In the genomic region with DNA sequence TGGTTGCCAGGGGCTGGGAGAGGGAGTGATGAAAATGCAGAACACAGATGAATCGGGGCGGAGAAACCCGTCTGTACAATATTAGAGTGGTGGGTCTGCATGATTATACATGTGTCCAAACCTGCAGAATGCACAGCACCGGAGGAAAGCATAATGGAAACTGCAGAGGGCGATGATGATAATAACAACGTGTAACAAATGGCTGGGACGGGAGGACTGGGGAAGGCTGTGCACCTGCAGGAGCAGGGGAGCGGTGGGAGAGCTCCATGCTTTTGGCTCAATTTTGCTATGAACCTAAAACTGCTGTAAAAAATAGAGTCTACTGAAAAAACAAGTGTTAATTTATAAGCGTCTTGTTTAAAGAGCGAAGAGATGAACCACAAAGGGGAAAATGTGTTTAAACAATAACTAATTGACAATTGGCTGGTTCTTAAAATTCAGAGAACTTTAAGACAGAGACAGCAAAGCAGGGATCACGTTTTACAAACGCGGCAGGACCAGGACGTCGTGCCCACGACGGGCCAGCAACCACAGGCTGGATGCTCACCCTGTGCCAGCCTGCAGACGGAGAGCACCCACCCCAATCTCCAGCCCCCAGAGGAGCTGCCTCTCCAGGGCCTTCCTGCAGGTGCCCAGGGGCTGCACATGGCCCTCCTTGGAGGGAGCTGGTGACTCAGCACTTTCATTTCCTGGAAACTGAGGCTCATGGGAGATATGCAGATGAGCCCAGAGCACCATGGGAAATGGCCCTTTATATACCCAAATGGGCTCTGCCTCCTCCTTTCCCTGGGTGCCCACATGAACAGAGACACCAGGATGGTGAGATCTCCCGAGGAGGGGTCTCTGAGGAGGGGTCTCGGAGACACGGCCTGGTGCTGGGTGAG, we compare ENCODE assay signal across 1 cellular context.
TF ChIP-seq lines count a peak whose summit lies in the region.

A gene with protein sequence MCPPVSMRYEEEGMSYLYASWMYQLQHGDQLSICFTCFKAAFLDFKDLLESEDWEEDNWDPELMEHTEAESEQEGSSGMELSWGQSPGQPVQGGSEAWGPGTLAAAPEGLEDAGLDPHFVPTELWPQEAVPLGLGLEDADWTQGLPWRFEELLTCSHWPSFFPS (plus strand): TSS at position 781 of the 884 bp plus-strand sequence. CDS start 2,904 bp downstream, outside the sequence.

TF ChIP-seq in HepG2, 621 proteins besides CTCF, POLR2A, EP300 and RAD21 (continued from another document and continues in another):
- no peak for TF ChIP-seq ZNF572 (CRISPR knock-in tag; IDR thresholded peaks at IDR 0.05)
- TF ChIP-seq, protein P1, sequence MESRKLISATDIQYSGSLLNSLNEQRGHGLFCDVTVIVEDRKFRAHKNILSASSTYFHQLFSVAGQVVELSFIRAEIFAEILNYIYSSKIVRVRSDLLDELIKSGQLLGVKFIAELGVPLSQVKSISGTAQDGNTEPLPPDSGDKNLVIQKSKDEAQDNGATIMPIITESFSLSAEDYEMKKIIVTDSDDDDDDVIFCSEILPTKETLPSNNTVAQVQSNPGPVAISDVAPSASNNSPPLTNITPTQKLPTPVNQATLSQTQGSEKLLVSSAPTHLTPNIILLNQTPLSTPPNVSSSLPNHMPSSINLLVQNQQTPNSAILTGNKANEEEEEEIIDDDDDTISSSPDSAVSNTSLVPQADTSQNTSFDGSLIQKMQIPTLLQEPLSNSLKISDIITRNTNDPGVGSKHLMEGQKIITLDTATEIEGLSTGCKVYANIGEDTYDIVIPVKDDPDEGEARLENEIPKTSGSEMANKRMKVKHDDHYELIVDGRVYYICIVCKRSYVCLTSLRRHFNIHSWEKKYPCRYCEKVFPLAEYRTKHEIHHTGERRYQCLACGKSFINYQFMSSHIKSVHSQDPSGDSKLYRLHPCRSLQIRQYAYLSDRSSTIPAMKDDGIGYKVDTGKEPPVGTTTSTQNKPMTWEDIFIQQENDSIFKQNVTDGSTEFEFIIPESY (CRISPR knock-in tag; IDR thresholded peaks at IDR 0.05): 0 out of 2 replicates have a peak, but pooled peaks have one; percentile 13
- 0 out of 2 replicates have a peak, but pooled peaks have one; percentile 37 for TF ChIP-seq ELF4 (CRISPR knock-in tag; IDR thresholded peaks at IDR 0.05; ENCODE audit: borderline replicate concordance)
- TF ChIP-seq CHD4 (IDR thresholded peaks at IDR 0.05; ENCODE audit: borderline replicate concordance, low read length): no peak
- TF ChIP-seq, protein P2, sequence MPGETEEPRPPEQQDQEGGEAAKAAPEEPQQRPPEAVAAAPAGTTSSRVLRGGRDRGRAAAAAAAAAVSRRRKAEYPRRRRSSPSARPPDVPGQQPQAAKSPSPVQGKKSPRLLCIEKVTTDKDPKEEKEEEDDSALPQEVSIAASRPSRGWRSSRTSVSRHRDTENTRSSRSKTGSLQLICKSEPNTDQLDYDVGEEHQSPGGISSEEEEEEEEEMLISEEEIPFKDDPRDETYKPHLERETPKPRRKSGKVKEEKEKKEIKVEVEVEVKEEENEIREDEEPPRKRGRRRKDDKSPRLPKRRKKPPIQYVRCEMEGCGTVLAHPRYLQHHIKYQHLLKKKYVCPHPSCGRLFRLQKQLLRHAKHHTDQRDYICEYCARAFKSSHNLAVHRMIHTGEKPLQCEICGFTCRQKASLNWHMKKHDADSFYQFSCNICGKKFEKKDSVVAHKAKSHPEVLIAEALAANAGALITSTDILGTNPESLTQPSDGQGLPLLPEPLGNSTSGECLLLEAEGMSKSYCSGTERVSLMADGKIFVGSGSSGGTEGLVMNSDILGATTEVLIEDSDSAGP (CRISPR knock-in tag; IDR thresholded peaks at IDR 0.05; ENCODE audit: borderline replicate concordance): peak; percentile 41; the same call in 1 of the 2 replicates
- TF ChIP-seq SUZ12 (IDR thresholded peaks at IDR 0.05; ENCODE audit: low read depth, low read length): peak; percentile 32; the same call in 1 of the 2 replicates
- TF ChIP-seq SNAPC2 (CRISPR knock-in tag; IDR thresholded peaks at IDR 0.05): peak; percentile 96
- no peak for TF ChIP-seq GATA4 (IDR thresholded peaks at IDR 0.05; ENCODE audit: borderline replicate concordance, low read depth)
- no peak for TF ChIP-seq NR2F2 (IDR thresholded peaks at IDR 0.05; ENCODE audit: borderline replicate concordance, low read depth)
- TF ChIP-seq NFE2L2 (IDR thresholded peaks at IDR 0.05; ENCODE audit: low read length): peak; percentile 95
- no peak for TF ChIP-seq SP2 (CRISPR knock-in tag; IDR thresholded peaks at IDR 0.05)
- TF ChIP-seq, protein P3, sequence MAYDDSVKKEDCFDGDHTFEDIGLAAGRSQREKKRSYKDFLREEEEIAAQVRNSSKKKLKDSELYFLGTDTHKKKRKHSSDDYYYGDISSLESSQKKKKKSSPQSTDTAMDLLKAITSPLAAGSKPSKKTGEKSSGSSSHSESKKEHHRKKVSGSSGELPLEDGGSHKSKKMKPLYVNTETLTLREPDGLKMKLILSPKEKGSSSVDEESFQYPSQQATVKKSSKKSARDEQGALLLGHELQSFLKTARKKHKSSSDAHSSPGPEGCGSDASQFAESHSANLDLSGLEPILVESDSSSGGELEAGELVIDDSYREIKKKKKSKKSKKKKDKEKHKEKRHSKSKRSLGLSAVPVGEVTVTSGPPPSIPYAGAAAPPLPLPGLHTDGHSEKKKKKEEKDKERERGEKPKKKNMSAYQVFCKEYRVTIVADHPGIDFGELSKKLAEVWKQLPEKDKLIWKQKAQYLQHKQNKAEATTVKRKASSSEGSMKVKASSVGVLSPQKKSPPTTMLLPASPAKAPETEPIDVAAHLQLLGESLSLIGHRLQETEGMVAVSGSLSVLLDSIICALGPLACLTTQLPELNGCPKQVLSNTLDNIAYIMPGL (CRISPR knock-in tag; IDR thresholded peaks at IDR 0.05; ENCODE audit: borderline replicate concordance in 1 of 2, low read depth in 1 of 2): peak in 1 of 2 experiments; percentile 29; a peak in 2 of 4 replicates
- TF ChIP-seq SMC3 (IDR thresholded peaks at IDR 0.05; ENCODE audit: low read length): peak; percentile 30
- TF ChIP-seq ZNF10 (CRISPR knock-in tag; IDR thresholded peaks at IDR 0.05; ENCODE audit: borderline replicate concordance, low read depth): no peak
- TF ChIP-seq, protein P4, sequence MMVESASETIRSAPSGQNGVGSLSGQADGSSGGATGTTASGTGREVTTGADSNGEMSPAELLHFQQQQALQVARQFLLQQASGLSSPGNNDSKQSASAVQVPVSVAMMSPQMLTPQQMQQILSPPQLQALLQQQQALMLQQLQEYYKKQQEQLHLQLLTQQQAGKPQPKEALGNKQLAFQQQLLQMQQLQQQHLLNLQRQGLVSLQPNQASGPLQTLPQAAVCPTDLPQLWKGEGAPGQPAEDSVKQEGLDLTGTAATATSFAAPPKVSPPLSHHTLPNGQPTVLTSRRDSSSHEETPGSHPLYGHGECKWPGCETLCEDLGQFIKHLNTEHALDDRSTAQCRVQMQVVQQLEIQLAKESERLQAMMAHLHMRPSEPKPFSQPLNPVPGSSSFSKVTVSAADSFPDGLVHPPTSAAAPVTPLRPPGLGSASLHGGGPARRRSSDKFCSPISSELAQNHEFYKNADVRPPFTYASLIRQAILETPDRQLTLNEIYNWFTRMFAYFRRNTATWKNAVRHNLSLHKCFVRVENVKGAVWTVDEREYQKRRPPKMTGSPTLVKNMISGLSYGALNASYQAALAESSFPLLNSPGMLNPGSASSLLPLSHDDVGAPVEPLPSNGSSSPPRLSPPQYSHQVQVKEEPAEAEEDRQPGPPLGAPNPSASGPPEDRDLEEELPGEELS (CRISPR knock-in tag; IDR thresholded peaks at IDR 0.05): no peak
- TF ChIP-seq, protein P5, sequence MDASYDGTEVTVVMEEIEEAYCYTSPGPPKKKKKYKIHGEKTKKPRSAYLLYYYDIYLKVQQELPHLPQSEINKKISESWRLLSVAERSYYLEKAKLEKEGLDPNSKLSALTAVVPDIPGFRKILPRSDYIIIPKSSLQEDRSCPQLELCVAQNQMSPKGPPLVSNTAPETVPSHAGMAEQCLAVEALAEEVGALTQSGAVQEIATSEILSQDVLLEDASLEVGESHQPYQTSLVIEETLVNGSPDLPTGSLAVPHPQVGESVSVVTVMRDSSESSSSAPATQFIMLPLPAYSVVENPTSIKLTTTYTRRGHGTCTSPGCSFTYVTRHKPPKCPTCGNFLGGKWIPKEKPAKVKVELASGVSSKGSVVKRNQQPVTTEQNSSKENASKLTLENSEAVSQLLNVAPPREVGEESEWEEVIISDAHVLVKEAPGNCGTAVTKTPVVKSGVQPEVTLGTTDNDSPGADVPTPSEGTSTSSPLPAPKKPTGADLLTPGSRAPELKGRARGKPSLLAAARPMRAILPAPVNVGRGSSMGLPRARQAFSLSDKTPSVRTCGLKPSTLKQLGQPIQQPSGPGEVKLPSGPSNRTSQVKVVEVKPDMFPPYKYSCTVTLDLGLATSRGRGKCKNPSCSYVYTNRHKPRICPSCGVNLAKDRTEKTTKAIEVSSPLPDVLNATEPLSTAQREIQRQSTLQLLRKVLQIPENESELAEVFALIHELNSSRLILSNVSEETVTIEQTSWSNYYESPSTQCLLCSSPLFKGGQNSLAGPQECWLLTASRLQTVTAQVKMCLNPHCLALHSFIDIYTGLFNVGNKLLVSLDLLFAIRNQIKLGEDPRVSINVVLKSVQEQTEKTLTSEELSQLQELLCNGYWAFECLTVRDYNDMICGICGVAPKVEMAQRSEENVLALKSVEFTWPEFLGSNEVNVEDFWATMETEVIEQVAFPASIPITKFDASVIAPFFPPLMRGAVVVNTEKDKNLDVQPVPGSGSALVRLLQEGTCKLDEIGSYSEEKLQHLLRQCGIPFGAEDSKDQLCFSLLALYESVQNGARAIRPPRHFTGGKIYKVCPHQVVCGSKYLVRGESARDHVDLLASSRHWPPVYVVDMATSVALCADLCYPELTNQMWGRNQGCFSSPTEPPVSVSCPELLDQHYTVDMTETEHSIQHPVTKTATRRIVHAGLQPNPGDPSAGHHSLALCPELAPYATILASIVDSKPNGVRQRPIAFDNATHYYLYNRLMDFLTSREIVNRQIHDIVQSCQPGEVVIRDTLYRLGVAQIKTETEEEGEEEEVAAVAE (CRISPR knock-in tag; IDR thresholded peaks at IDR 0.05; ENCODE audit: borderline replicate concordance): no peak
- TF ChIP-seq ZNF3 (CRISPR knock-in tag; IDR thresholded peaks at IDR 0.05): no peak
- TF ChIP-seq ZNF101 (CRISPR knock-in tag; IDR thresholded peaks at IDR 0.05; ENCODE audit: borderline replicate concordance, low read depth): no peak
- no peak for TF ChIP-seq SRSF1 (optimal IDR thresholded peaks at IDR 0.05; ENCODE audit: low read depth, low read length)
- TF ChIP-seq DMAP1 (CRISPR knock-in tag; IDR thresholded peaks at IDR 0.05): peak; percentile 22; the same call in 1 of the 2 replicates
- no peak for TF ChIP-seq ZNF773 (CRISPR knock-in tag; IDR thresholded peaks at IDR 0.05; ENCODE audit: borderline replicate concordance)
- 0 out of 2 replicates have a peak, but pooled peaks have one; percentile 65 for TF ChIP-seq ZNF33B (CRISPR knock-in tag; IDR thresholded peaks at IDR 0.05)
- TF ChIP-seq ZNF337 (CRISPR knock-in tag; IDR thresholded peaks at IDR 0.05; ENCODE audit: borderline replicate concordance, low read depth): no peak
- peak; percentile 74 for TF ChIP-seq KAT8 (CRISPR knock-in tag; IDR thresholded peaks at IDR 0.05)
- no peak for TF ChIP-seq FOXC1 (CRISPR knock-in tag; IDR thresholded peaks at IDR 0.05; ENCODE audit: borderline replicate concordance)
- TF ChIP-seq, protein P6, sequence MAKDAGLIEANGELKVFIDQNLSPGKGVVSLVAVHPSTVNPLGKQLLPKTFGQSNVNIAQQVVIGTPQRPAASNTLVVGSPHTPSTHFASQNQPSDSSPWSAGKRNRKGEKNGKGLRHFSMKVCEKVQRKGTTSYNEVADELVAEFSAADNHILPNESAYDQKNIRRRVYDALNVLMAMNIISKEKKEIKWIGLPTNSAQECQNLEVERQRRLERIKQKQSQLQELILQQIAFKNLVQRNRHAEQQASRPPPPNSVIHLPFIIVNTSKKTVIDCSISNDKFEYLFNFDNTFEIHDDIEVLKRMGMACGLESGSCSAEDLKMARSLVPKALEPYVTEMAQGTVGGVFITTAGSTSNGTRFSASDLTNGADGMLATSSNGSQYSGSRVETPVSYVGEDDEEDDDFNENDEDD (CRISPR knock-in tag; IDR thresholded peaks at IDR 0.05; ENCODE audit: borderline replicate concordance): peak; percentile 70; the same call in 1 of the 2 replicates
- TF ChIP-seq YEATS2 (CRISPR knock-in tag; IDR thresholded peaks at IDR 0.05; ENCODE audit: borderline replicate concordance): peak; percentile 75; the same call in 1 of the 2 replicates
- TF ChIP-seq SIX4 (CRISPR knock-in tag; IDR thresholded peaks at IDR 0.05): no peak
- TF ChIP-seq KDM2A (CRISPR knock-in tag; IDR thresholded peaks at IDR 0.05; ENCODE audit: borderline replicate concordance, low read depth): 0 out of 2 replicates have a peak, but pooled peaks have one; percentile 33
- 0 out of 2 replicates have a peak, but pooled peaks have one; percentile 21 for TF ChIP-seq NFKBIZ (CRISPR knock-in tag; IDR thresholded peaks at IDR 0.05)
- TF ChIP-seq, protein P7, sequence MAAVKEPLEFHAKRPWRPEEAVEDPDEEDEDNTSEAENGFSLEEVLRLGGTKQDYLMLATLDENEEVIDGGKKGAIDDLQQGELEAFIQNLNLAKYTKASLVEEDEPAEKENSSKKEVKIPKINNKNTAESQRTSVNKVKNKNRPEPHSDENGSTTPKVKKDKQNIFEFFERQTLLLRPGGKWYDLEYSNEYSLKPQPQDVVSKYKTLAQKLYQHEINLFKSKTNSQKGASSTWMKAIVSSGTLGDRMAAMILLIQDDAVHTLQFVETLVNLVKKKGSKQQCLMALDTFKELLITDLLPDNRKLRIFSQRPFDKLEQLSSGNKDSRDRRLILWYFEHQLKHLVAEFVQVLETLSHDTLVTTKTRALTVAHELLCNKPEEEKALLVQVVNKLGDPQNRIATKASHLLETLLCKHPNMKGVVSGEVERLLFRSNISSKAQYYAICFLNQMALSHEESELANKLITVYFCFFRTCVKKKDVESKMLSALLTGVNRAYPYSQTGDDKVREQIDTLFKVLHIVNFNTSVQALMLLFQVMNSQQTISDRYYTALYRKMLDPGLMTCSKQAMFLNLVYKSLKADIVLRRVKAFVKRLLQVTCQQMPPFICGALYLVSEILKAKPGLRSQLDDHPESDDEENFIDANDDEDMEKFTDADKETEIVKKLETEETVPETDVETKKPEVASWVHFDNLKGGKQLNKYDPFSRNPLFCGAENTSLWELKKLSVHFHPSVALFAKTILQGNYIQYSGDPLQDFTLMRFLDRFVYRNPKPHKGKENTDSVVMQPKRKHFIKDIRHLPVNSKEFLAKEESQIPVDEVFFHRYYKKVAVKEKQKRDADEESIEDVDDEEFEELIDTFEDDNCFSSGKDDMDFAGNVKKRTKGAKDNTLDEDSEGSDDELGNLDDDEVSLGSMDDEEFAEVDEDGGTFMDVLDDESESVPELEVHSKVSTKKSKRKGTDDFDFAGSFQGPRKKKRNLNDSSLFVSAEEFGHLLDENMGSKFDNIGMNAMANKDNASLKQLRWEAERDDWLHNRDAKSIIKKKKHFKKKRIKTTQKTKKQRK (IDR thresholded peaks at IDR 0.05; ENCODE audit: low read length): no peak
- TF ChIP-seq KMT2B (CRISPR knock-in tag; IDR thresholded peaks at IDR 0.05): peak; percentile 44; the same call in 1 of the 2 replicates
- TF ChIP-seq GTF2F1 (IDR thresholded peaks at IDR 0.05; ENCODE audit: low read length): no peak
- no peak for TF ChIP-seq ZNF577 (CRISPR knock-in tag; IDR thresholded peaks at IDR 0.05; ENCODE audit: borderline replicate concordance, low read depth)
- peak; percentile 28; the same call in 1 of the 2 replicates for TF ChIP-seq TBX2 (CRISPR knock-in tag; IDR thresholded peaks at IDR 0.05; ENCODE audit: borderline replicate concordance)
- TF ChIP-seq ZSCAN29 (CRISPR knock-in tag; conservative IDR thresholded peaks at IDR 0.05): no peak
- no peak for TF ChIP-seq ZNF766 (CRISPR knock-in tag; IDR thresholded peaks at IDR 0.05; ENCODE audit: borderline replicate concordance)
- TF ChIP-seq, protein P8, sequence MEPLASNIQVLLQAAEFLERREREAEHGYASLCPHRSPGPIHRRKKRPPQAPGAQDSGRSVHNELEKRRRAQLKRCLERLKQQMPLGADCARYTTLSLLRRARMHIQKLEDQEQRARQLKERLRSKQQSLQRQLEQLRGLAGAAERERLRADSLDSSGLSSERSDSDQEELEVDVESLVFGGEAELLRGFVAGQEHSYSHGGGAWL (CRISPR knock-in tag; IDR thresholded peaks at IDR 0.05): peak; percentile 75
- TF ChIP-seq ZNF589 (CRISPR knock-in tag; conservative IDR thresholded peaks at IDR 0.05): 0 out of 2 replicates have a peak, but pooled peaks have one; percentile 43
